In the genomic region with DNA sequence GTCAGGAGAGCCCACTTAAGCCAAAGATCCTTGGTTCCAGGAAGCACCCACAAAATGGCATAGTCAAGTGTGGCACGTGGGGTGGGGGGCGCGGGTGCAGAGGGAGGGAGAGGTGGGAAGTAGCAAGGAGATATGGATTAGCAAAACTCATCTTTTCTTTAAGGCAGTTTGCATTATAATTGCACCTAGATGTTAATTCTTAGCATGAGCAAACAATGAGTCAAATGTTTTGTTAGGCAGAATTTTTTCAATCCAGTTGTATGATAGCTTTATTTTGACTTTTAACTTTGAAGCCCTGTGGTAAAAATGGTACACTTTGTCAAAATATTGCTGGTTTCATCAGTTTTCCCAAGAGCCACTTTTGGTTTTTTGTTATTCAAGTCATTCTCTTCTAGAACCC, we compare ENCODE assay signal across 16 cellular contexts.
"Had no signal": no experiment of that assay in that cellular context is flagged by ENCODE, and none has a peak within 500 bp of the region (broad histone marks: within the 10 kb centered on the region; RNA-seq: fewer than 3 reads in every experiment).

No MANE protein-coding gene starts in this region.

- H3K4me1 ChIP-seq: gastrocnemius medialis, heart right ventricle, sigmoid colon had no signal

- H3K9me3 ChIP-seq: gastrocnemius medialis, heart right ventricle, mucosa of descending colon, neutrophil, sigmoid colon had no signal

- DNase-seq: effector CD4-positive, alpha-beta T cell; gastrocnemius medialis; heart right ventricle; islet precursor cell; mucosa of descending colon; naive thymus-derived CD8-positive, alpha-beta T cell; posterior cingulate gyrus; sigmoid colon; small intestine; stimulated activated CD4-positive, alpha-beta T cell treated with anti-CD3 and anti-CD28 coated beads, Interleukin-12 subunit alpha, Interleukin-12 subunit beta, amount 100 ng/mL, for 4 hours; stimulated activated naive CD4-positive, alpha-beta T cell treated with Interleukin-2 at 50 U/mL for 16 hours; trophoblast cell had no signal

- H3K27ac ChIP-seq: coronary artery, gastrocnemius medialis, heart right ventricle, neutrophil, sigmoid colon had no signal

- H3K9me3 Mint-ChIP-seq: naive thymus-derived CD8-positive, alpha-beta T cell had no signal

- H3K4me3 ChIP-seq: coronary artery, gastrocnemius medialis, heart right ventricle, mucosa of descending colon, sigmoid colon had no signal

- ATAC-seq: esophagus mucosa; gastrocnemius medialis; heart right ventricle; left lobe of liver; mucosa of descending colon; naive thymus-derived CD8-positive, alpha-beta T cell had no signal

- H3K27me3 Mint-ChIP-seq: naive thymus-derived CD8-positive, alpha-beta T cell had no signal

- H3K4me3 Mint-ChIP-seq: naive thymus-derived CD8-positive, alpha-beta T cell had no signal

- H3K27me3 ChIP-seq: gastrocnemius medialis, heart right ventricle, neutrophil, sigmoid colon had no signal
